Comparison of ENCODE assay signal across 13 cellular contexts in the genomic region with DNA sequence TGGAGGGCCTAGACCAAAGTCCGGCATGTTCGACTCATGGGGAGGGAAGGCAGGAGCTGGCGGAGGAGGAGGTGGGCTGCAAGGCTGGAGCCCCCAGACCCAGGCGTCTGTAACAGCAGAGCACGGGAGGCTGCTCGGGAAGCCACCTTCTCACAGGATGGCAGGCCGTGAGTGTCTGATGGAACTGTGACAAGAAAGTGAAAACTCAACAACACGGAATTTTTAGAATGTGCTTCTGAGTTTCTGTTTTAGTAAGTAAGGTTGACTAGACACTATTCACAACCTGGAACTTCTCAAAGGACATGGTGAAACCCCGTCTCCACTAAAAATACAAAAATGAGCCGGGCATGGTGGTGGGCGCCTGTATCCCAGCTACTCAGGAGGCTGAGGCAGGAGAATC. TPM values are rescaled to one million over a fixed set of nuclear protein-coding genes. Genes with fewer than 3 reads are reported as not detected.
"Had no signal": no experiment of that assay in that cellular context is flagged by ENCODE, and none has a peak within 500 bp of the region (broad histone marks: within the 10 kb centered on the region; RNA-seq: fewer than 3 reads in every experiment).

No MANE protein-coding gene starts in this region.

RNA-seq across cellular contexts. Expression of a gene that starts 2.1 kb away (rescaled TPM):
- total RNA-seq: activated CD4-positive, alpha-beta T cell treated with anti-CD3 and anti-CD28 coated beads, Interleukin-2, amount 10 ng/mL, durations not matched to agents 24 days and 14 days; activated CD8-positive, alpha-beta memory T cell treated with anti-CD3 and anti-CD28 coated beads for 36 hours; activated CD8-positive, alpha-beta T cell treated with anti-CD3 and anti-CD28 coated beads for 36 hours; activated naive CD8-positive, alpha-beta T cell treated with anti-CD3 and anti-CD28 coated beads, Interleukin-2, amount 10 ng/mL, durations not matched to agents 7 days and 5 days; activated T-cell treated with anti-CD3 and anti-CD28 coated beads, Interleukin-2, amount 50 U/mL, for 72 hours; activated T-helper 2 cell treated with anti-CD3 and anti-CD28 coated beads, Interferon-gamma antibody, Interleukin-2, Interleukin-4, amounts not matched to agents 10 μg/mL and 5 μg/mL and 100 μg/mL, durations not matched to agents 14 hours and 24 hours and 36 hours; ascending aorta; cardiac muscle cell; chondrocyte; PC-3; SJSA1 had no signal

RNA-seq across cellular contexts. Expression of a gene that starts 8.2 kb away (rescaled TPM):
- total RNA-seq: activated CD4-positive, alpha-beta T cell treated with anti-CD3 and anti-CD28 coated beads, Interleukin-2, amount 10 ng/mL, durations not matched to agents 24 days and 14 days; activated CD8-positive, alpha-beta memory T cell treated with anti-CD3 and anti-CD28 coated beads for 36 hours; activated CD8-positive, alpha-beta T cell treated with anti-CD3 and anti-CD28 coated beads for 36 hours; activated naive CD8-positive, alpha-beta T cell treated with anti-CD3 and anti-CD28 coated beads, Interleukin-2, amount 10 ng/mL, durations not matched to agents 7 days and 5 days; activated T-helper 2 cell treated with anti-CD3 and anti-CD28 coated beads, Interferon-gamma antibody, Interleukin-2, Interleukin-4, amounts not matched to agents 10 μg/mL and 5 μg/mL and 100 μg/mL, durations not matched to agents 14 hours and 24 hours and 36 hours; ascending aorta; PC-3; SJSA1 had no signal

RNA-seq across cellular contexts. Expression of a gene that starts 12.9 kb away (rescaled TPM):
- total RNA-seq: activated CD4-positive, alpha-beta T cell treated with anti-CD3 and anti-CD28 coated beads, Interleukin-2, amount 10 ng/mL, durations not matched to agents 24 days and 14 days; activated CD8-positive, alpha-beta memory T cell treated with anti-CD3 and anti-CD28 coated beads for 36 hours; activated CD8-positive, alpha-beta T cell treated with anti-CD3 and anti-CD28 coated beads for 36 hours; activated naive CD8-positive, alpha-beta T cell treated with anti-CD3 and anti-CD28 coated beads, Interleukin-2, amount 10 ng/mL, durations not matched to agents 7 days and 5 days; activated T-cell treated with anti-CD3 and anti-CD28 coated beads, Interleukin-2, amount 50 U/mL, for 72 hours; ascending aorta; cardiac muscle cell; chondrocyte; PC-3; SJSA1 had no signal

RNA-seq across cellular contexts. Expression of a gene that starts 25.4 kb away (rescaled TPM):
- total RNA-seq: activated CD4-positive, alpha-beta T cell treated with anti-CD3 and anti-CD28 coated beads, Interleukin-2, amount 10 ng/mL, durations not matched to agents 24 days and 14 days; activated CD8-positive, alpha-beta memory T cell treated with anti-CD3 and anti-CD28 coated beads for 36 hours; activated CD8-positive, alpha-beta T cell treated with anti-CD3 and anti-CD28 coated beads for 36 hours; activated naive CD8-positive, alpha-beta T cell treated with anti-CD3 and anti-CD28 coated beads, Interleukin-2, amount 10 ng/mL, durations not matched to agents 7 days and 5 days; activated T-cell treated with anti-CD3 and anti-CD28 coated beads, Interleukin-2, amount 50 U/mL, for 72 hours; activated T-helper 2 cell treated with anti-CD3 and anti-CD28 coated beads, Interferon-gamma antibody, Interleukin-2, Interleukin-4, amounts not matched to agents 10 μg/mL and 5 μg/mL and 100 μg/mL, durations not matched to agents 14 hours and 24 hours and 36 hours; ascending aorta; cardiac muscle cell; chondrocyte; PC-3; Peyer's patch; SJSA1 had no signal

RNA-seq across cellular contexts. Expression of a gene that starts 42.7 kb away (rescaled TPM):
- total RNA-seq: activated CD4-positive, alpha-beta T cell treated with anti-CD3 and anti-CD28 coated beads, Interleukin-2, amount 10 ng/mL, durations not matched to agents 24 days and 14 days; activated CD8-positive, alpha-beta memory T cell treated with anti-CD3 and anti-CD28 coated beads for 36 hours; activated CD8-positive, alpha-beta T cell treated with anti-CD3 and anti-CD28 coated beads for 36 hours; activated naive CD8-positive, alpha-beta T cell treated with anti-CD3 and anti-CD28 coated beads, Interleukin-2, amount 10 ng/mL, durations not matched to agents 7 days and 5 days; activated T-cell treated with anti-CD3 and anti-CD28 coated beads, Interleukin-2, amount 50 U/mL, for 72 hours; activated T-helper 2 cell treated with anti-CD3 and anti-CD28 coated beads, Interferon-gamma antibody, Interleukin-2, Interleukin-4, amounts not matched to agents 10 μg/mL and 5 μg/mL and 100 μg/mL, durations not matched to agents 14 hours and 24 hours and 36 hours; ascending aorta; cardiac muscle cell; chondrocyte; colonic mucosa; PC-3; Peyer's patch; SJSA1 had no signal
